In genomic region chr1:92877792-92878191, GRCh38 we compare ENCODE assay signal across 10 cellular contexts. TPM values are rescaled to one million over a fixed set of nuclear protein-coding genes. Genes with fewer than 3 reads are reported as not detected.
DNase-seq lines count a peak whose midpoint lies in the region; ATAC-seq and TF ChIP-seq lines count a peak whose summit lies in the region.
"Had no signal": no experiment of that assay in that cellular context is flagged by ENCODE, and none has a peak within 500 bp of the region (broad histone marks: within the 10 kb centered on the region; RNA-seq: fewer than 3 reads in every experiment).

No MANE protein-coding gene starts in this region.

- H3K4me3 Mint-ChIP-seq in CD4-positive, alpha-beta T cell: peak overlapping the region; percentile 23
- H3K4me3 Mint-ChIP-seq in WTC11: no peak overlapping the region

- no peak for TF ChIP-seq CTCF in CD4-positive, alpha-beta T cell (IDR thresholded peaks at IDR 0.05)
- TF ChIP-seq CTCF in fibroblast of mammary gland (conservative IDR thresholded peaks at IDR 0.05; ENCODE audit: control insufficient read depth, insufficient read depth, low read depth, low read length) (no peak), body of pancreas (IDR thresholded peaks at IDR 0.05) (no peak), WTC11 (IDR thresholded peaks at IDR 0.05) (no peak)

- no peaks in the 10 kb centered on the region for H3K9me3 Mint-ChIP-seq in CD4-positive, alpha-beta T cell
- H3K9me3 Mint-ChIP-seq in WTC11: no peaks in the 10 kb centered on the region; the same call in 1 of the 2 replicates

- peak overlapping the region; percentile 19 for H3K27ac ChIP-seq in CD4-positive, alpha-beta T cell (ENCODE audit: low read depth, low read length)
- no peak overlapping the region for H3K27ac ChIP-seq in body of pancreas
- H3K27ac ChIP-seq: left lung, SJSA1 had no signal

- peaks cover 25% of the 10 kb centered on the region for H3K36me3 Mint-ChIP-seq in CD4-positive, alpha-beta T cell (ENCODE audit: low read depth)
- peaks cover 3% of the 10 kb centered on the region; the same call in 1 of the 2 replicates for H3K36me3 Mint-ChIP-seq in WTC11

- ATAC-seq in CD4-positive, alpha-beta T cell (ENCODE audit: poor library complexity): peak; percentile 41
- ATAC-seq in GM19023 (IDR thresholded peaks at IDR 0.05; ENCODE audit: unreplicated experiment) (peak; percentile 54), body of pancreas (no peak), WTC11 (no peak), GM21723 (IDR thresholded peaks at IDR 0.05; ENCODE audit: unreplicated experiment) (no peak)
- ATAC-seq: left lung had no signal

- H3K4me1 Mint-ChIP-seq in CD4-positive, alpha-beta T cell (ENCODE audit: low read depth): peaks cover 43% of the 10 kb centered on the region
- H3K4me1 Mint-ChIP-seq in WTC11: peaks cover 19% of the 10 kb centered on the region

- peak overlapping the region; percentile 86 for H3K27ac Mint-ChIP-seq in CD4-positive, alpha-beta T cell
- H3K27ac Mint-ChIP-seq in WTC11: no peak overlapping the region

- H3K27me3 ChIP-seq in CD4-positive, alpha-beta T cell (ENCODE audit: control insufficient read depth, insufficient read depth, low read length): no peaks in the 10 kb centered on the region
- no peaks in the 10 kb centered on the region for H3K27me3 ChIP-seq in body of pancreas
- H3K27me3 ChIP-seq: left lung, SJSA1 had no signal

- H3K4me1 ChIP-seq in body of pancreas: peaks cover 11% of the 10 kb centered on the region

- intact Hi-C loops in CD4-positive, alpha-beta T cell (cut with DNase I, micrococcal nuclease): no loop called here
- intact Hi-C loops in body of pancreas (cut with DNase I): no loop called here

- H3K4me3 ChIP-seq in fibroblast of mammary gland (ENCODE audit: control insufficient read depth, low read depth, low read length): no peak overlapping the region
- H3K4me3 ChIP-seq in body of pancreas: no peak overlapping the region
- H3K4me3 ChIP-seq: left lung had no signal

- no peak for DNase-seq in CD4-positive, alpha-beta T cell
- DNase-seq in NCI-H82 treated with DMSO at 0.1 percent for 48 hours (lab: John Stamatoyannopoulos, UW; ENCODE audit: unreplicated experiment) (peak; percentile 36), fibroblast of mammary gland (ENCODE audit: low read depth) (peak; percentile 51), body of pancreas (no peak), WTC11 (ENCODE audit: low spot score) (no peak), occipital lobe (lab: John Stamatoyannopoulos, UW) (no peak)
- DNase-seq: left lung had no signal

- POLR2A ChIA-PET in CD4-positive, alpha-beta T cell (lab: Charles Lee): interaction anchor here (0.8 to 3.9 kb wide), 3 partner anchors 14 to 83 kb away, joined by 3 to 30 read pairs (median 4); partner anchors contain the start of gene DIPK1A
- POLR2A ChIA-PET in WTC11 (lab: Charles Lee): interaction anchor here (0.6 kb wide), 1 partner anchor 1010 kb away, joined by 3 read pairs; no protein-coding TSS in a partner anchor

- no peaks in the 10 kb centered on the region for H3K27me3 Mint-ChIP-seq in CD4-positive, alpha-beta T cell
- H3K27me3 Mint-ChIP-seq in WTC11 (ENCODE audit: low read depth): no peaks in the 10 kb centered on the region

- H3K9me3 ChIP-seq in CD4-positive, alpha-beta T cell (ENCODE audit: control insufficient read depth, low read length): peaks cover 1% of the 10 kb centered on the region
- H3K9me3 ChIP-seq in body of pancreas: no peaks in the 10 kb centered on the region
- H3K9me3 ChIP-seq: SJSA1 had no signal

- no peaks in the 10 kb centered on the region for H3K36me3 ChIP-seq in body of pancreas (replicated peaks in 1 of 2; ENCODE audit: insufficient read depth in 1 of 2, low read depth in 2 of 2)
- H3K36me3 ChIP-seq: left lung, SJSA1 had no signal

- TF ChIP-seq POLR2A in body of pancreas (IDR thresholded peaks at IDR 0.05): no peak

- CTCF ChIA-PET in CD4-positive, alpha-beta T cell (lab: Charles Lee): interaction anchor here (1.2 kb wide), 1 partner anchor 91 kb away, joined by 3 read pairs; no protein-coding TSS in a partner anchor
- CTCF ChIA-PET in WTC11 (lab: Charles Lee): interaction anchor here (1.3 kb wide), 1 partner anchor 18 kb away, joined by 3 read pairs; no protein-coding TSS in a partner anchor

- WGBS in body of pancreas, 2 donors: 47 to 54% methylated on average over 4 of the region's 4 CpGs

TF ChIP-seq in WTC11, 78 proteins besides CTCF, POLR2A, EP300 and RAD21:
- TF ChIP-seq FOXJ3 (CRISPR knock-in tag; IDR thresholded peaks at IDR 0.05; ENCODE audit: borderline replicate concordance) (no peak), IRF2 (CRISPR knock-in tag; IDR thresholded peaks at IDR 0.05; ENCODE audit: borderline replicate concordance, low read depth) (no peak), SP1 (CRISPR knock-in tag; conservative IDR thresholded peaks at IDR 0.05) (no peak), ZNF121 (CRISPR knock-in tag; IDR thresholded peaks at IDR 0.05) (no peak), OVOL2 (CRISPR knock-in tag; IDR thresholded peaks at IDR 0.05; ENCODE audit: borderline replicate concordance) (no peak), ETV6 (CRISPR knock-in tag; IDR thresholded peaks at IDR 0.05) (no peak), ZNF532 (CRISPR knock-in tag; IDR thresholded peaks at IDR 0.05; ENCODE audit: borderline replicate concordance) (no peak), ZSCAN18 (CRISPR knock-in tag; IDR thresholded peaks at IDR 0.05) (no peak), ESRRA (CRISPR knock-in tag; IDR thresholded peaks at IDR 0.05; ENCODE audit: borderline replicate concordance) (no peak)
TF ChIP-seq in WTC11: peak in this region for 0.

RNA-seq across cellular contexts. Expression of gene RPL5, which starts 46.0 kb away (rescaled TPM):
- total RNA-seq in CD4-positive, alpha-beta T cell: 1,000 to 10,000 TPM; 1,712 to 1,770 TPM
- total RNA-seq in body of pancreas (1,000 to 10,000 TPM in 1 of 2 donors, 100 to 1,000 TPM in 1; 979 to 1,023 TPM), WTC11 (2021) (1,430 to 1,486 TPM (median 1,433 TPM) in 3 replicates), occipital lobe (1,360 TPM)

Comparison
In these comparisons a context has a peak if more than half of its experiments do, and no peak if none do; other contexts are left out.
1. ATAC-seq: peak in CD4-positive, alpha-beta T cell (single experiment) and GM19023 (single experiment); none in body of pancreas (single experiment), WTC11 (single experiment) and GM21723 (single experiment).
2. DNase-seq: peak in NCI-H82 treated with DMSO at 0.1 percent for 48 hours (single experiment) and fibroblast of mammary gland (single experiment); none in CD4-positive, alpha-beta T cell (0 of 10), body of pancreas (0 of 4), WTC11 (single experiment) and occipital lobe (single experiment).